In the genomic region with DNA sequence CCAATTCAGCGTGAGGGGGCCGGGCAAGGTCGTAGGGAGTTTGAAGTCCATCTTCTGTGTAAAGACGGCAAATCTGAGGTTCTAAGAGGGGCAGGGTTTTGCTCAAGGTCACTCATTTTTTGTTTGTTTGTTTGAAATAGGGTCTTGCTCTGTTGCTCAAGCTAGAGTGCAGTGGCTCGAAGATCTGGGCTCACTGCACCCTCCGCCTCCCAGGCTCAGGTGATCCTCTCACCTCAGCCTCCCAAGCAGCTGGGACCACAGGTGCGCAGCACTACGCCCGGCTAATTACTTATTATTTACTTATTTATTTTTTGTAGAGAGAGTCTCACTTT, we compare ENCODE assay signal across 8 cellular contexts. TPM values are rescaled to one million over a fixed set of nuclear protein-coding genes. Genes with fewer than 3 reads are reported as not detected.
A peak's percentile ranks its signal among the peaks of the same experiment; 100 is the strongest.
DNase-seq lines count a peak whose midpoint lies in the region; ATAC-seq and TF ChIP-seq lines count a peak whose summit lies in the region.

No MANE protein-coding gene starts in this region.

- H3K4me1 ChIP-seq in SJSA1 (replicated peaks), result peaks cover 7% of the 10 kb centered on the region
- H3K4me1 ChIP-seq in foreskin keratinocyte, result peaks cover 7% of the 10 kb centered on the region
- H3K4me1 ChIP-seq in skeletal muscle tissue (ENCODE audit: control insufficient read depth in 3 of 3, insufficient read depth in 3 of 3, low read length in 3 of 3), result peaks cover 19 to 27% (median 24%) of the 10 kb centered on the region in 3 donors

- H3K27me3 ChIP-seq in SJSA1 (replicated peaks), result no peaks in the 10 kb centered on the region
- no peaks in the 10 kb centered on the region for H3K27me3 ChIP-seq in foreskin keratinocyte
- no peaks in the 10 kb centered on the region for H3K27me3 ChIP-seq in skeletal muscle tissue (ENCODE audit: control insufficient read depth in 3 of 3, insufficient read depth in 3 of 3, low read length in 3 of 3)

- peaks cover 9% of the 10 kb centered on the region; the same call in 1 of the 2 replicates for H3K36me3 ChIP-seq in SJSA1
- H3K36me3 ChIP-seq in skeletal muscle tissue (ENCODE audit: control insufficient read depth in 3 of 3, insufficient read depth in 3 of 3, low read length in 3 of 3), result peaks cover 2 to 7% (median 2%) of the 10 kb centered on the region in 3 donors

- H3K27me3 Mint-ChIP-seq in activated CD8-positive, alpha-beta memory T cell treated with anti-CD3 and anti-CD28 coated beads, Interleukin-2, amount 10 ng/mL, durations not matched to agents 7 days and 5 days, result no peaks in the 10 kb centered on the region

- H3K27ac Mint-ChIP-seq in activated CD8-positive, alpha-beta memory T cell treated with anti-CD3 and anti-CD28 coated beads, Interleukin-2, amount 10 ng/mL, durations not matched to agents 7 days and 5 days, result peak overlapping the region; percentile 90

- peaks cover 3% of the 10 kb centered on the region for H3K36me3 Mint-ChIP-seq in activated CD8-positive, alpha-beta memory T cell treated with anti-CD3 and anti-CD28 coated beads, Interleukin-2, amount 10 ng/mL, durations not matched to agents 7 days and 5 days

- ATAC-seq in activated CD8-positive, alpha-beta memory T cell treated with anti-CD3 and anti-CD28 coated beads, Interleukin-2, amount 10 ng/mL, durations not matched to agents 7 days and 5 days, result peak; percentile 11
- ATAC-seq in foreskin keratinocyte, result peak; percentile 9

- H3K9ac ChIP-seq in skeletal muscle tissue (ENCODE audit: low read depth in 1 of 3, low read length in 3 of 3), result peak overlapping the region; percentile 87 to 95 (median 92)

- peak overlapping the region; percentile 89 for H3K4me3 Mint-ChIP-seq in activated CD8-positive, alpha-beta memory T cell treated with anti-CD3 and anti-CD28 coated beads, Interleukin-2, amount 10 ng/mL, durations not matched to agents 7 days and 5 days

- no peak for DNase-seq in activated CD8-positive, alpha-beta memory T cell treated with anti-CD3 and anti-CD28 coated beads, Interleukin-2, amount 10 ng/mL, durations not matched to agents 7 days and 5 days
- no peak for DNase-seq in activated CD8-positive, alpha-beta memory T cell treated with anti-CD3 and anti-CD28 coated beads for 24 hours
- DNase-seq in SJSA1 (ENCODE audit: low read depth in 1 of 2, low spot score in 2 of 2), result no peak
- DNase-seq in foreskin keratinocyte, result no peak
- no peak for DNase-seq in NCI-H1417 treated with DMSO at 0.1 percent for 48 hours (lab: John Stamatoyannopoulos, UW)
- no peak for DNase-seq in activated CD4-positive, alpha-beta T cell treated with anti-CD3 and anti-CD28 coated beads, Interleukin-2, amount 50 U/mL, for 1 hour
- DNase-seq in SW480 (ENCODE audit: low spot score), result no peak

- H3K4me3 ChIP-seq in SJSA1 (peak overlapping the region; percentile 67), skeletal muscle tissue (ENCODE audit: low read length in 3 of 3) (peak overlapping the region; percentile 91 to 94 (median 91))

- peaks cover 41% of the 10 kb centered on the region for H3K4me1 Mint-ChIP-seq in activated CD8-positive, alpha-beta memory T cell treated with anti-CD3 and anti-CD28 coated beads, Interleukin-2, amount 10 ng/mL, durations not matched to agents 7 days and 5 days

- CTCF ChIA-PET in activated CD8-positive, alpha-beta memory T cell treated with anti-CD3 and anti-CD28 coated beads, Interleukin-2, amount 10 ng/mL, durations not matched to agents 7 days and 5 days (lab: Charles Lee), result interaction anchor here (0.7 to 1.0 kb wide), 2 partner anchors 81 to 165 kb away, joined by 3 to 6 read pairs; a partner anchor contains a TSS

- H3K27ac ChIP-seq in SJSA1, result no peak overlapping the region
- peak overlapping the region; percentile 71 for H3K27ac ChIP-seq in foreskin keratinocyte
- H3K27ac ChIP-seq in skeletal muscle tissue (ENCODE audit: low read depth, low read length), result peak overlapping the region; percentile 90

- TF ChIP-seq CTCF in foreskin keratinocyte (conservative IDR thresholded peaks at IDR 0.05), result no peak

- H3K9me3 Mint-ChIP-seq in activated CD8-positive, alpha-beta memory T cell treated with anti-CD3 and anti-CD28 coated beads, Interleukin-2, amount 10 ng/mL, durations not matched to agents 7 days and 5 days (ENCODE audit: low read depth), result no peaks in the 10 kb centered on the region

- H3K9me3 ChIP-seq in SJSA1 (replicated peaks) (no peaks in the 10 kb centered on the region), skeletal muscle tissue (ENCODE audit: control insufficient read depth in 3 of 3, low read length in 3 of 3) (no peaks in the 10 kb centered on the region)

RNA-seq across cellular contexts. Expression of a gene that starts 0.4 kb away (rescaled TPM):
- total RNA-seq in activated CD8-positive, alpha-beta memory T cell treated with anti-CD3 and anti-CD28 coated beads, Interleukin-2, amount 10 ng/mL, durations not matched to agents 7 days and 5 days, result 10 to 100 TPM; 82.9 to 90.8 TPM
- total RNA-seq in SJSA1 (2014; rRNA removed; shearing (Covaris generic)), result 48.3 and 70.2 TPM in 2 replicates
- total RNA-seq in foreskin keratinocyte (78.0 and 80.3 TPM in 2 replicates), skeletal muscle tissue (23.0 TPM)
- 53.7 and 56.1 TPM in 2 replicates for polyA plus RNA-seq in foreskin keratinocyte

RNA-seq across cellular contexts. Expression of a gene that starts 49.7 kb away (rescaled TPM):
- total RNA-seq in activated CD8-positive, alpha-beta memory T cell treated with anti-CD3 and anti-CD28 coated beads, Interleukin-2, amount 10 ng/mL, durations not matched to agents 7 days and 5 days, result not detected
- total RNA-seq in SJSA1 (2014; rRNA removed; shearing (Covaris generic)), result not detected in 2 replicates
- total RNA-seq in foreskin keratinocyte (not detected in 2 replicates), skeletal muscle tissue (not detected)
- polyA plus RNA-seq in foreskin keratinocyte, result not detected in 2 replicates
